ENCODE assay signal across 8 cellular contexts in genomic region chr11:1917523-1918435, GRCh38. TPM values are rescaled to one million over a fixed set of nuclear protein-coding genes. Genes with fewer than 3 reads are reported as not detected.
DNase-seq lines count a peak whose midpoint lies in the region; ATAC-seq and TF ChIP-seq lines count a peak whose summit lies in the region.

No MANE protein-coding gene starts in this region.

- no peak overlapping the region for H3K4me2 ChIP-seq in smooth muscle cell

- H3K4me1 ChIP-seq in left ventricle myocardium inferior: peaks cover 68% of the 10 kb centered on the region
- no peaks in the 10 kb centered on the region for H3K4me1 ChIP-seq in smooth muscle cell (ENCODE audit: low read depth)

- intact Hi-C loops in left ventricle myocardium inferior (cut with micrococcal nuclease): no loop called here

- TF ChIP-seq CTCF in GM12864 (IDR thresholded peaks at IDR 0.05; ENCODE audit: low read depth, low read length, missing control alignments): peak; percentile 60
- peak; percentile 81 for TF ChIP-seq CTCF in left ventricle myocardium inferior (IDR thresholded peaks at IDR 0.05; ENCODE audit: borderline replicate concordance)
- TF ChIP-seq CTCF in smooth muscle cell (IDR thresholded peaks at IDR 0.05; ENCODE audit: borderline replicate concordance, insufficient read depth, poor library complexity, severe bottlenecking): peak; percentile 37

- DNase-seq in GM12864 (ENCODE audit: low read depth) (no peak), RPMI8226 (peak; percentile 60), left ventricle myocardium inferior (no peak), smooth muscle cell (lab: John Stamatoyannopoulos, UW; ENCODE audit: unreplicated experiment) (no peak)
- DNase-seq in stimulated activated CD4-positive, alpha-beta T cell treated with anti-CD3 and anti-CD28 coated beads, Interleukin-2, amount 100 ng/mL, for 24 hours: no peak
- no peak for DNase-seq in activated naive CD4-positive, alpha-beta T cell treated with Interleukin-2 at 50 U/mL for 16 hours

- no peak overlapping the region for H2AFZ ChIP-seq in smooth muscle cell (ENCODE audit: low read depth)

- H3K9me3 ChIP-seq in left ventricle myocardium inferior (replicated peaks) (no peaks in the 10 kb centered on the region), smooth muscle cell (replicated peaks; ENCODE audit: low read depth) (no peaks in the 10 kb centered on the region)

- ATAC-seq in HG02623 (IDR thresholded peaks at IDR 0.05; ENCODE audit: unreplicated experiment): no peak
- ATAC-seq in HG02852 (IDR thresholded peaks at IDR 0.05; ENCODE audit: unreplicated experiment): no peak

- H3K27me3 ChIP-seq in left ventricle myocardium inferior (ENCODE audit: low read depth): no peaks in the 10 kb centered on the region
- no peaks in the 10 kb centered on the region for H3K27me3 ChIP-seq in smooth muscle cell (ENCODE audit: low read depth)

- H3K27ac ChIP-seq in left ventricle myocardium inferior (replicated peaks): peak overlapping the region; percentile 92
- no peak overlapping the region for H3K27ac ChIP-seq in smooth muscle cell (ENCODE audit: low read depth)

- 84% methylated on average over 34 of the region's 34 CpGs for WGBS in smooth muscle cell (ENCODE audit: low lambda C conversion rate)

- no peaks in the 10 kb centered on the region for H4K20me1 ChIP-seq in smooth muscle cell (ENCODE audit: low read depth)

- H3F3A ChIP-seq in smooth muscle cell (ENCODE audit: low read depth): no peaks in the 10 kb centered on the region

- H3K9ac ChIP-seq in smooth muscle cell (ENCODE audit: low read depth): no peak overlapping the region

- H3K36me3 ChIP-seq in left ventricle myocardium inferior (no peaks in the 10 kb centered on the region), smooth muscle cell (ENCODE audit: low read depth) (no peaks in the 10 kb centered on the region)

- H3K4me3 ChIP-seq in GM12864 (ENCODE audit: low read depth, low read length) (no peak overlapping the region), left ventricle myocardium inferior (peak overlapping the region; percentile 57), smooth muscle cell (no peak overlapping the region)

- H3K79me2 ChIP-seq in smooth muscle cell (ENCODE audit: low read depth): no peaks in the 10 kb centered on the region

RNA-seq across cellular contexts. Expression of gene TNNT3, which starts 1.7 kb away (rescaled TPM):
- 30.7 TPM for total RNA-seq in left ventricle myocardium inferior
- total RNA-seq in smooth muscle cell: 1.9 TPM in 1 of 2 replicates, not detected in the other
- 0.97 and 4.7 TPM in 2 replicates for polyA plus RNA-seq in smooth muscle cell

RNA-seq across cellular contexts. Expression of gene PRR33, which starts 26.1 kb away (rescaled TPM):
- 2.4 TPM for total RNA-seq in left ventricle myocardium inferior
- not detected in 2 replicates for total RNA-seq in smooth muscle cell
- not detected in 2 replicates for polyA plus RNA-seq in smooth muscle cell

RNA-seq across cellular contexts. Expression of gene MRPL23, which starts 29.4 kb away (rescaled TPM):
- total RNA-seq in left ventricle myocardium inferior (93.6 TPM), smooth muscle cell (27.7 and 51.6 TPM in 2 replicates)
- polyA plus RNA-seq in smooth muscle cell: 28.9 and 38.8 TPM in 2 replicates

Comparison
In these comparisons a context has a peak if more than half of its experiments do, and no peak if none do; other contexts are left out.
1. RNA of gene TNNT3, which starts 1.7 kb away (total RNA-seq): 30.7 TPM in left ventricle myocardium inferior (single experiment); 1.9 TPM in smooth muscle cell; every median in the first group is over 10 times any median in the second.
2. Peak in every context shown above with its lines, with median percentiles within 50 percentile points of each other: CTCF ChIP-seq.